12 cellular contexts compared by ENCODE assay signal in genomic region chr3:113079532-113079931, GRCh38.
DNase-seq lines count a peak whose midpoint lies in the region; ATAC-seq, FAIRE-seq and TF ChIP-seq lines count a peak whose summit lies in the region.
"Had no signal": no experiment of that assay in that cellular context is flagged by ENCODE, and none has a peak within 500 bp of the region (broad histone marks: within the 10 kb centered on the region; RNA-seq: fewer than 3 reads in every experiment).

No MANE protein-coding gene starts in this region.

- DNase-seq in GM13976 (ENCODE audit: low spot score): peak; percentile 22
- peak; percentile 30 for DNase-seq in islet precursor cell
- DNase-seq in activated naive CD8-positive, alpha-beta T cell treated with anti-CD3 and anti-CD28 coated beads for 36 hours: no peak
- no peak for DNase-seq in cerebellar cortex (ENCODE audit: low spot score)
- DNase-seq in D721Med (ENCODE audit: insufficient read length, low spot score): no peak
- DNase-seq: naive thymus-derived CD4-positive, alpha-beta T cell had no signal

- no peak for TF ChIP-seq CTCF in GM13976 (IDR thresholded peaks at IDR 0.05; ENCODE audit: borderline replicate concordance, control extremely low read depth, extremely low read depth, insufficient read depth, missing control alignments)
- no peak for TF ChIP-seq CTCF in D721Med (IDR thresholded peaks at IDR 0.05; ENCODE audit: insufficient read depth, missing control alignments)

- FAIRE-seq in D721Med (lab: Jason Lieb, UNC): no peak
- FAIRE-seq: endometrium had no signal

- in situ Hi-C loops in GM13976 (cut with MboI; ENCODE audit: low sequenced_read_pairs, unreplicated experiment): no loop called here

- H3K4me1 Mint-ChIP-seq in activated naive CD8-positive, alpha-beta T cell treated with anti-CD3 and anti-CD28 coated beads for 36 hours: no peaks in the 10 kb centered on the region
- H3K4me1 Mint-ChIP-seq: stimulated activated effector memory CD8-positive, alpha-beta T cell treated with anti-CD3 and anti-CD28 coated beads, Interleukin-12 subunit alpha, Interleukin-12 subunit beta, amount 100 ng/mL, for 72 hours had no signal

- no peaks in the 10 kb centered on the region for H3K9me3 Mint-ChIP-seq in activated naive CD8-positive, alpha-beta T cell treated with anti-CD3 and anti-CD28 coated beads for 36 hours
- H3K9me3 Mint-ChIP-seq: naive thymus-derived CD4-positive, alpha-beta T cell; stimulated activated effector memory CD8-positive, alpha-beta T cell treated with anti-CD3 and anti-CD28 coated beads, Interleukin-12 subunit alpha, Interleukin-12 subunit beta, amount 100 ng/mL, for 72 hours had no signal

- peaks cover 4% of the 10 kb centered on the region for H3K36me3 Mint-ChIP-seq in activated naive CD8-positive, alpha-beta T cell treated with anti-CD3 and anti-CD28 coated beads for 36 hours
- H3K36me3 Mint-ChIP-seq: stimulated activated effector memory CD8-positive, alpha-beta T cell treated with anti-CD3 and anti-CD28 coated beads, Interleukin-12 subunit alpha, Interleukin-12 subunit beta, amount 100 ng/mL, for 72 hours had no signal

- no peaks in the 10 kb centered on the region for H3K27me3 Mint-ChIP-seq in activated naive CD8-positive, alpha-beta T cell treated with anti-CD3 and anti-CD28 coated beads for 36 hours
- H3K27me3 Mint-ChIP-seq: naive thymus-derived CD4-positive, alpha-beta T cell had no signal

- no peak overlapping the region for H3K4me3 Mint-ChIP-seq in activated naive CD8-positive, alpha-beta T cell treated with anti-CD3 and anti-CD28 coated beads for 36 hours
- H3K4me3 Mint-ChIP-seq: naive thymus-derived CD4-positive, alpha-beta T cell; stimulated activated effector memory CD8-positive, alpha-beta T cell treated with anti-CD3 and anti-CD28 coated beads, Interleukin-12 subunit alpha, Interleukin-12 subunit beta, amount 100 ng/mL, for 72 hours had no signal

- peak; percentile 68 for ATAC-seq in GM21576 (IDR thresholded peaks at IDR 0.05; ENCODE audit: unreplicated experiment)
- peak; percentile 95 for ATAC-seq in HG03342 (IDR thresholded peaks at IDR 0.05; ENCODE audit: unreplicated experiment)
- ATAC-seq in SK-N-SH treated with all-trans-retinoic acid at 6 μM for 48 hours: no peak
- ATAC-seq: HCT116; naive thymus-derived CD4-positive, alpha-beta T cell; stimulated activated effector memory CD8-positive, alpha-beta T cell treated with anti-CD3 and anti-CD28 coated beads, Interleukin-12 subunit alpha, Interleukin-12 subunit beta, amount 100 ng/mL, for 72 hours had no signal

- no peak overlapping the region for H3K27ac Mint-ChIP-seq in activated naive CD8-positive, alpha-beta T cell treated with anti-CD3 and anti-CD28 coated beads for 36 hours
- H3K27ac Mint-ChIP-seq: stimulated activated effector memory CD8-positive, alpha-beta T cell treated with anti-CD3 and anti-CD28 coated beads, Interleukin-12 subunit alpha, Interleukin-12 subunit beta, amount 100 ng/mL, for 72 hours had no signal

TF ChIP-seq in SK-N-SH treated with all-trans-retinoic acid at 6 μM for 48 hours, 23 proteins besides CTCF, POLR2A, EP300 and RAD21:
- no peak for TF ChIP-seq ZFP30 (CRISPR knock-in tag; IDR thresholded peaks at IDR 0.05)
- no peak for TF ChIP-seq SNAI2 (CRISPR knock-in tag; IDR thresholded peaks at IDR 0.05)
- TF ChIP-seq TCF4 (CRISPR knock-in tag; IDR thresholded peaks at IDR 0.05; ENCODE audit: borderline replicate concordance): no peak
- TF ChIP-seq TOX (CRISPR knock-in tag; IDR thresholded peaks at IDR 0.05; ENCODE audit: borderline replicate concordance): no peak
- no peak for TF ChIP-seq OSR1 (CRISPR knock-in tag; IDR thresholded peaks at IDR 0.05)
- TF ChIP-seq POU6F1 (CRISPR knock-in tag; IDR thresholded peaks at IDR 0.05; ENCODE audit: borderline replicate concordance, low read depth): no peak
- no peak for TF ChIP-seq ZNF70 (CRISPR knock-in tag; IDR thresholded peaks at IDR 0.05)
- no peak for TF ChIP-seq RARB (CRISPR knock-in tag; IDR thresholded peaks at IDR 0.05)
- no peak for TF ChIP-seq CSDC2 (CRISPR knock-in tag; IDR thresholded peaks at IDR 0.05)
- TF ChIP-seq ARNTL (CRISPR knock-in tag; IDR thresholded peaks at IDR 0.05; ENCODE audit: borderline replicate concordance, low read depth): no peak
- no peak for TF ChIP-seq ISL1 (CRISPR knock-in tag; IDR thresholded peaks at IDR 0.05)
- no peak for TF ChIP-seq TSHZ2 (CRISPR knock-in tag; IDR thresholded peaks at IDR 0.05)
- TF ChIP-seq CSRNP3 (CRISPR knock-in tag; IDR thresholded peaks at IDR 0.05): no peak
- no peak for TF ChIP-seq ZNF8 (CRISPR knock-in tag; IDR thresholded peaks at IDR 0.05)
- TF ChIP-seq PPARA (CRISPR knock-in tag; IDR thresholded peaks at IDR 0.05; ENCODE audit: borderline replicate concordance): no peak
- no peak for TF ChIP-seq GLIS3 (CRISPR knock-in tag; IDR thresholded peaks at IDR 0.05)
TF ChIP-seq in SK-N-SH treated with all-trans-retinoic acid at 6 μM for 48 hours: peak in this region for 0.

Comparison
In these comparisons a context has a peak if more than half of its experiments do, and no peak if none do; other contexts are left out.
1. DNase-seq: peak in GM13976 (single experiment) and islet precursor cell (single experiment); none in activated naive CD8-positive, alpha-beta T cell treated with anti-CD3 and anti-CD28 coated beads for 36 hours (single experiment), cerebellar cortex (single experiment) and D721Med (single experiment).